Comparison of ENCODE assay signal across 32 cellular contexts in genomic region chrX:15395794-15396193, GRCh38. TPM values are rescaled to one million over a fixed set of nuclear protein-coding genes. Genes with fewer than 3 reads are reported as not detected.
"Had no signal": no experiment of that assay in that cellular context is flagged by ENCODE, and none has a peak within 500 bp of the region (broad histone marks: within the 10 kb centered on the region; RNA-seq: fewer than 3 reads in every experiment).

No MANE protein-coding gene starts in this region.

- DNase-seq: activated CD4-positive, alpha-beta memory T cell treated with anti-CD3 and anti-CD28 coated beads for 36 hours; activated CD4-positive, alpha-beta T cell treated with anti-CD3 and anti-CD28 coated beads for 36 hours; activated CD4-positive, alpha-beta T cell treated with anti-CD3 and anti-CD28 coated beads, Interleukin-2, amount 10 ng/mL, durations not matched to agents 24 days and 14 days; activated CD4-positive, CD25-positive, alpha-beta regulatory T cell; activated CD4-positive, CD25-positive, alpha-beta regulatory T cell treated with anti-CD3 and anti-CD28 coated beads, Interleukin-2, amount 50 U/mL, for 72 hours; activated CD8-positive, alpha-beta memory T cell treated with anti-CD3 and anti-CD28 coated beads, Interleukin-2, amount 10 ng/mL, durations not matched to agents 7 days and 5 days; activated CD8-positive, alpha-beta memory T cell treated with anti-CD3 and anti-CD28 coated beads, Interleukin-2, amount 50 U/mL, for 4 hours; activated CD8-positive, alpha-beta T cell treated with anti-CD3 and anti-CD28 coated beads, Interleukin-2, amount 10 ng/mL, durations not matched to agents 7 days and 5 days; activated effector memory CD4-positive, alpha-beta T cell treated with anti-CD3 and anti-CD28 coated beads, Interleukin-2, amount 50 U/mL, for 16 hours; activated naive CD4-positive, alpha-beta T cell treated with anti-CD3 and anti-CD28 coated beads for 36 hours; activated naive CD8-positive, alpha-beta T cell treated with anti-CD3 and anti-CD28 coated beads for 36 hours; activated naive CD8-positive, alpha-beta T cell treated with anti-CD3 and anti-CD28 coated beads, Interleukin-2, amount 50 U/mL, for 24 hours; activated T-cell treated with anti-CD3 and anti-CD28 coated beads, Interleukin-2, amount 50 U/mL, for 1 hour; activated T-cell treated with anti-CD3 and anti-CD28 coated beads, Interleukin-2, amount 50 U/mL, for 48 hours; adrenal gland; amygdala; aorta; body of pancreas; central memory CD4-positive, alpha-beta T cell; cerebellar nuclear complex; colonic mucosa; effector CD8-positive, alpha-beta T cell; esophagus squamous epithelium; foreskin fibroblast; head of caudate nucleus; T-helper 1 cell; T-helper 17 cell; T1000 had no signal

- ATAC-seq: activated CD4-positive, alpha-beta T cell treated with anti-CD3 and anti-CD28 coated beads for 36 hours; activated CD8-positive, alpha-beta memory T cell treated with anti-CD3 and anti-CD28 coated beads, Interleukin-2, amount 10 ng/mL, durations not matched to agents 7 days and 5 days; activated CD8-positive, alpha-beta T cell treated with anti-CD3 and anti-CD28 coated beads, Interleukin-2, amount 10 ng/mL, durations not matched to agents 7 days and 5 days; activated naive CD8-positive, alpha-beta T cell treated with anti-CD3 and anti-CD28 coated beads, Interleukin-2, amount 50 U/mL, for 24 hours; body of pancreas; T-helper 17 cell had no signal

- H3K4me3 ChIP-seq: adrenal gland, body of pancreas, colonic mucosa, esophagus squamous epithelium had no signal

RNA-seq across cellular contexts. Expression of gene VEGFD, which starts 11.6 kb away (rescaled TPM):
- total RNA-seq: activated CD4-positive, alpha-beta memory T cell treated with anti-CD3 and anti-CD28 coated beads for 36 hours; activated CD4-positive, alpha-beta T cell treated with anti-CD3 and anti-CD28 coated beads for 36 hours; activated CD4-positive, alpha-beta T cell treated with anti-CD3 and anti-CD28 coated beads, Interleukin-2, amount 10 ng/mL, durations not matched to agents 24 days and 14 days; activated CD8-positive, alpha-beta memory T cell treated with anti-CD3 and anti-CD28 coated beads for 36 hours; activated CD8-positive, alpha-beta memory T cell treated with anti-CD3 and anti-CD28 coated beads, Interleukin-2, amount 10 ng/mL, durations not matched to agents 7 days and 5 days; activated CD8-positive, alpha-beta T cell treated with anti-CD3 and anti-CD28 coated beads, Interleukin-2, amount 10 ng/mL, durations not matched to agents 7 days and 5 days; activated naive CD4-positive, alpha-beta T cell treated with anti-CD3 and anti-CD28 coated beads for 36 hours; activated naive CD8-positive, alpha-beta T cell treated with anti-CD3 and anti-CD28 coated beads for 36 hours; activated T-helper 1 cell treated with anti-CD3 and anti-CD28 coated beads, Interleukin-12 subunit alpha, Interleukin-12 subunit beta, Interleukin-2, Interleukin-4 antibody, amounts not matched to agents 30 ng/mL and 10 ng/mL and 1 ng/mL, durations not matched to agents 14 hours and 24 hours and 36 hours; activated T-helper 2 cell treated with anti-CD3 and anti-CD28 coated beads, Interferon-gamma antibody, Interleukin-2, Interleukin-4, amounts not matched to agents 10 μg/mL and 5 μg/mL and 100 μg/mL, durations not matched to agents 14 hours and 24 hours and 36 hours; frontal cortex; T-helper 17 cell had no signal
